Comparison of ENCODE assay signal across 8 cellular contexts in genomic region chr3:177345049-177345972, GRCh38.
A peak's percentile ranks its signal among the peaks of the same experiment; 100 is the strongest.
DNase-seq lines count a peak whose midpoint lies in the region; ATAC-seq and TF ChIP-seq lines count a peak whose summit lies in the region.

No MANE protein-coding gene starts in this region.

- in situ Hi-C loops in GM23248 (cut with MboI) = no loop called here

- peak overlapping the region; percentile 37 for H3K9ac ChIP-seq in GM23248

- WGBS in GM23248 (ENCODE audit: low coverage in 1 of 2, low lambda C conversion rate in 2 of 2, missing lambda C conversion rate in 2 of 2), 2 experiments = 39 to 46% methylated on average over 12 of the region's 12 CpGs
- 8% methylated on average over 12 of the region's 12 CpGs for WGBS in right cardiac atrium

- no peaks in the 10 kb centered on the region for H4K20me1 ChIP-seq in GM23248 (ENCODE audit: insufficient read depth)

- TF ChIP-seq CTCF in retinal pigment epithelial cell (conservative IDR thresholded peaks at IDR 0.05; ENCODE audit: low read depth, low read length) = no peak

- H3K9me2 ChIP-seq in GM23248 (ENCODE audit: insufficient read depth) = no peaks in the 10 kb centered on the region

- H3K27ac ChIP-seq in GM23248 (peak overlapping the region; percentile 80), right cardiac atrium (ENCODE audit: low read length) (peak overlapping the region; percentile 99)

- H2AFZ ChIP-seq in GM23248 = peak overlapping the region; percentile 60

- H3K4me3 ChIP-seq in GM23248 = 0 out of 2 replicates have a peak overlapping the region, but pooled peaks have one; percentile 25
- H3K4me3 ChIP-seq in right cardiac atrium (ENCODE audit: low read length) = no peak overlapping the region
- no peak overlapping the region for H3K4me3 ChIP-seq in retinal pigment epithelial cell (ENCODE audit: low read length)

- no peaks in the 10 kb centered on the region for H3K27me3 ChIP-seq in GM23248 (replicated peaks; ENCODE audit: insufficient read depth)
- no peaks in the 10 kb centered on the region for H3K27me3 ChIP-seq in right cardiac atrium (ENCODE audit: control insufficient read depth, insufficient read depth)

- H3K9me3 ChIP-seq in GM23248 (ENCODE audit: low read depth) (no peaks in the 10 kb centered on the region), right cardiac atrium (ENCODE audit: control insufficient read depth, low read length) (no peaks in the 10 kb centered on the region)

- H3K79me2 ChIP-seq in GM23248 (ENCODE audit: insufficient read depth) = no peaks in the 10 kb centered on the region

- peak; percentile 84 for DNase-seq in DMS 273 treated with DMSO at 0.1 percent for 48 hours (lab: John Stamatoyannopoulos, UW)
- DNase-seq in GM23248 = peak; percentile 97
- peak; percentile 88 for DNase-seq in LoVo (ENCODE audit: low spot score)
- DNase-seq in T follicular helper cell (ENCODE audit: low read depth) = peak; percentile 34
- DNase-seq in amygdala (lab: John Stamatoyannopoulos, UW) = peak in 53 of 56 donors; percentile 4 to 86 (median 56)
- DNase-seq in right cardiac atrium = peak; percentile 88 to 94 (median 92)
- peak; percentile 90 for DNase-seq in retinal pigment epithelial cell (ENCODE audit: low read depth)

- intact Hi-C loops in right cardiac atrium (cut with DNase I) = no loop called here

- H3K4me1 ChIP-seq in GM23248 (ENCODE audit: insufficient read depth) (peaks cover 19% of the 10 kb centered on the region), right cardiac atrium (ENCODE audit: control insufficient read depth, insufficient read depth, low read length) (peaks cover 5% of the 10 kb centered on the region)

- H3K36me3 ChIP-seq in GM23248 (ENCODE audit: low read depth) = no peaks in the 10 kb centered on the region

- peak overlapping the region; percentile 48 for H3K4me2 ChIP-seq in GM23248 (ENCODE audit: unreplicated experiment)

- peaks cover 4% of the 10 kb centered on the region; the same call in 1 of the 2 replicates for H3F3A ChIP-seq in GM23248 (ENCODE audit: insufficient read depth)

- ATAC-seq in right cardiac atrium (peak; percentile 98), GM19455 (IDR thresholded peaks at IDR 0.05; ENCODE audit: unreplicated experiment) (no peak)

Comparison
In these comparisons a context has a peak if more than half of its experiments do, and no peak if none do; other contexts are left out.
1. DNase-seq: peak in every context shown above with its lines; median percentile 97 in GM23248; 92 in right cardiac atrium; 90 in retinal pigment epithelial cell; 88 in LoVo; 84 in DMS 273 treated with DMSO at 0.1 percent for 48 hours; 56 in amygdala; 34 in T follicular helper cell.